25 cellular contexts compared by ENCODE assay signal in genomic region chr16:466651-467050, GRCh38. TPM values are rescaled to one million over a fixed set of nuclear protein-coding genes. Genes with fewer than 3 reads are reported as not detected.
DNase-seq lines count a peak whose midpoint lies in the region; ATAC-seq, FAIRE-seq and TF ChIP-seq lines count a peak whose summit lies in the region.
"Had no signal": no experiment of that assay in that cellular context is flagged by ENCODE, and none has a peak within 500 bp of the region (broad histone marks: within the 10 kb centered on the region; RNA-seq: fewer than 3 reads in every experiment).

No MANE protein-coding gene starts in this region.

- H3K4me3 ChIP-seq in BLaER1 = no peak overlapping the region
- no peak overlapping the region for H3K4me3 ChIP-seq in dorsolateral prefrontal cortex
- H3K4me3 ChIP-seq in pancreas = no peak overlapping the region
- H3K4me3 ChIP-seq: GM12878, hepatocyte, suprapubic skin had no signal

- H3K27ac ChIP-seq in BLaER1 = peak overlapping the region; percentile 58
- H3K27ac ChIP-seq in dorsolateral prefrontal cortex = peak overlapping the region in 54 of 59 donors; percentile 4 to 86 (median 70)
- no peak overlapping the region for H3K27ac ChIP-seq in pancreas
- H3K27ac ChIP-seq: brain microvascular endothelial cell, hepatocyte, HL-60, neutrophil, suprapubic skin had no signal

- intact Hi-C loops in dorsolateral prefrontal cortex (cut with DNase I) = no loop called here
- intact Hi-C loops in pancreas (cut with DNase I) = no loop called here

- peak; percentile 35 for DNase-seq in NCI-H1694 treated with DMSO at 0.1 percent for 48 hours (lab: John Stamatoyannopoulos, UW)
- DNase-seq in dorsolateral prefrontal cortex = peak in 7 of 10 donors; percentile 53 to 80 (median 60)
- no peak for DNase-seq in pancreas
- DNase-seq in G401 (ENCODE audit: low spot score) = no peak
- no peak for DNase-seq in SIG-M5 treated with dmso at 0.1 percent for 504 hours (lab: John Stamatoyannopoulos, UW; ENCODE audit: unreplicated experiment)
- DNase-seq in NCI-H510A (lab: John Stamatoyannopoulos, UW) = no peak
- DNase-seq: activated CD4-positive, alpha-beta T cell treated with anti-CD3 and anti-CD28 coated beads for 1 hour; brain microvascular endothelial cell; CD8-positive, alpha-beta T cell; cortex of kidney; HFFc6; left ventricle myocardium superior; midbrain; NCI-H187; NCI-H226; T1000 had no signal

- 75 to 79% methylated on average over 13 of the region's 13 CpGs for WGBS in pancreas, 2 donors

- FAIRE-seq in pancreas (lab: Jason Lieb, UNC) = no peak
- FAIRE-seq: endothelial cell of umbilical vein, GM12878 had no signal

- peaks cover 35% of the 10 kb centered on the region for H3K4me1 ChIP-seq in BLaER1
- H3K4me1 ChIP-seq in pancreas = no peaks in the 10 kb centered on the region

- ATAC-seq in pancreas (peak in 3 of 4 donors; percentile 17 to 68 (median 49)), HG02763 (IDR thresholded peaks at IDR 0.05; ENCODE audit: unreplicated experiment) (no peak)
- ATAC-seq: CD8-positive, alpha-beta T cell; GM12878; left ventricle myocardium superior; SK-N-SH treated with all-trans-retinoic acid at 6 μM for 48 hours had no signal

- TF ChIP-seq CTCF in dorsolateral prefrontal cortex (IDR thresholded peaks at IDR 0.05 in 54 of 56, conservative IDR thresholded peaks at IDR 0.05 in 2 of 56; ENCODE audit: low read depth in 1 of 56, partially characterized antibody in 56 of 56) (no peak), pancreas (IDR thresholded peaks at IDR 0.05) (no peak)

- peaks cover 100% of the 10 kb centered on the region for H4K20me1 ChIP-seq in BLaER1

- peak overlapping the region; percentile 43 for H3K4me2 ChIP-seq in BLaER1
- H3K4me2 ChIP-seq: hepatocyte had no signal

- H3K9ac ChIP-seq in BLaER1 = 0 out of 2 replicates have a peak overlapping the region, but pooled peaks have one; percentile 43

- H3K27me3 ChIP-seq in BLaER1 (no peaks in the 10 kb centered on the region), dorsolateral prefrontal cortex (no peaks in the 10 kb centered on the region), pancreas (no peaks in the 10 kb centered on the region)
- H3K27me3 ChIP-seq: brain microvascular endothelial cell, hepatocyte, neutrophil, suprapubic skin had no signal

- H3K36me3 ChIP-seq in BLaER1 (peaks cover 75% of the 10 kb centered on the region), pancreas (peaks cover 0 to 4% (median 0%) of the 10 kb centered on the region in 3 donors)
- H3K36me3 ChIP-seq: neutrophil had no signal

- in situ Hi-C loops in G401 (cut with HindIII; ENCODE audit: low sequenced_read_pairs) = no loop called here

- H3K9me3 ChIP-seq in BLaER1 (no peaks in the 10 kb centered on the region), pancreas (no peaks in the 10 kb centered on the region)
- H3K9me3 ChIP-seq: neutrophil, suprapubic skin had no signal

RNA-seq across cellular contexts. Expression of gene RAB11FIP3, which starts 41.2 kb away (rescaled TPM):
- total RNA-seq in dorsolateral prefrontal cortex (100 to 1,000 TPM in 110 of 120 experiments, 10 to 100 TPM in 10; 84.7 to 179 (median 116) TPM), pancreas (10 to 100 TPM; 22.0 to 41.3 (median 29.7) TPM)
- polyA plus RNA-seq in pancreas = 10 to 100 TPM; 42.4 to 67.4 TPM
- total RNA-seq in G401 (2014; rRNA removed; shearing (Covaris generic)) = 33.8 and 39.3 TPM in 2 replicates

Comparison
In these comparisons a context has a peak if more than half of its experiments do, and no peak if none do; other contexts are left out.
1. H3K27ac ChIP-seq: peak in BLaER1 (single experiment) and dorsolateral prefrontal cortex (54 of 59); none in pancreas (0 of 4).
2. DNase-seq: peak in NCI-H1694 treated with DMSO at 0.1 percent for 48 hours (single experiment) and dorsolateral prefrontal cortex (7 of 10); none in pancreas (0 of 6), G401 (single experiment), SIG-M5 treated with dmso at 0.1 percent for 504 hours (single experiment) and NCI-H510A (single experiment).